Comparison of ENCODE assay signal across 16 cellular contexts in genomic region chr6:73734843-73735453, GRCh38. TPM values are rescaled to one million over a fixed set of nuclear protein-coding genes. Genes with fewer than 3 reads are reported as not detected.
DNase-seq lines count a peak whose midpoint lies in the region; ATAC-seq and TF ChIP-seq lines count a peak whose summit lies in the region.
"Had no signal": no experiment of that assay in that cellular context is flagged by ENCODE, and none has a peak within 500 bp of the region (broad histone marks: within the 10 kb centered on the region; RNA-seq: fewer than 3 reads in every experiment).

No MANE protein-coding gene starts in this region.

- peaks cover 16% of the 10 kb centered on the region for H3K36me3 ChIP-seq in osteoblast (ENCODE audit: insufficient read depth, low read length)

- H3K79me2 ChIP-seq in osteoblast (ENCODE audit: insufficient read depth, low read length) = peaks cover 6% of the 10 kb centered on the region

- no peak overlapping the region for H2AFZ ChIP-seq in osteoblast (ENCODE audit: low read length)
- H2AFZ ChIP-seq: GM23338 had no signal

- TF ChIP-seq CTCF in osteoblast (IDR thresholded peaks at IDR 0.05; ENCODE audit: extremely low read depth, low read depth, low read length) = no peak

- no peak overlapping the region for H3K4me3 ChIP-seq in osteoblast (ENCODE audit: insufficient read depth, low read length)
- H3K4me3 ChIP-seq: GM23338 had no signal

- H3K9me3 Mint-ChIP-seq in T-helper 2 cell treated with Interferon-gamma antibody and Interleukin-4, amounts not matched to agents 5 μg/mL and 100 μg/mL, for 36 hours = no peaks in the 10 kb centered on the region
- H3K9me3 Mint-ChIP-seq in T-cell = no peaks in the 10 kb centered on the region
- H3K9me3 Mint-ChIP-seq: CD14-positive monocyte; CD8-positive, alpha-beta memory T cell; GM23338 had no signal

- peaks cover 22% of the 10 kb centered on the region for H3K36me3 Mint-ChIP-seq in T-helper 2 cell treated with Interferon-gamma antibody and Interleukin-4, amounts not matched to agents 5 μg/mL and 100 μg/mL, for 36 hours (ENCODE audit: low read depth)
- H3K36me3 Mint-ChIP-seq in T-cell = no peaks in the 10 kb centered on the region
- H3K36me3 Mint-ChIP-seq: CD8-positive, alpha-beta memory T cell had no signal

- H3K4me3 Mint-ChIP-seq in T-helper 2 cell treated with Interferon-gamma antibody and Interleukin-4, amounts not matched to agents 5 μg/mL and 100 μg/mL, for 36 hours = no peak overlapping the region
- no peak overlapping the region for H3K4me3 Mint-ChIP-seq in T-cell
- H3K4me3 Mint-ChIP-seq: CD14-positive monocyte; CD8-positive, alpha-beta memory T cell; GM23338 had no signal

- H3K27me3 Mint-ChIP-seq in T-helper 2 cell treated with Interferon-gamma antibody and Interleukin-4, amounts not matched to agents 5 μg/mL and 100 μg/mL, for 36 hours (ENCODE audit: low read depth) = no peaks in the 10 kb centered on the region
- H3K27me3 Mint-ChIP-seq in T-cell = no peaks in the 10 kb centered on the region

- POLR2A ChIA-PET in T-cell (lab: Charles Lee) = no interaction called here

- no peaks in the 10 kb centered on the region for H3K9me3 ChIP-seq in osteoblast (ENCODE audit: low read depth, low read length)
- H3K9me3 ChIP-seq: Caco-2 had no signal

- H3K27me3 ChIP-seq in osteoblast (ENCODE audit: insufficient read depth, low read length) = no peaks in the 10 kb centered on the region

- CTCF ChIA-PET in T-cell (lab: Charles Lee) = no interaction called here

- peak overlapping the region; percentile 15 for H3K27ac Mint-ChIP-seq in T-helper 2 cell treated with Interferon-gamma antibody and Interleukin-4, amounts not matched to agents 5 μg/mL and 100 μg/mL, for 36 hours
- H3K27ac Mint-ChIP-seq in T-cell = no peak overlapping the region
- H3K27ac Mint-ChIP-seq: CD14-positive monocyte, GM23338 had no signal

- H3K27ac ChIP-seq in epithelial cell of prostate = peak overlapping the region; percentile 26
- peak overlapping the region; percentile 10 for H3K27ac ChIP-seq in osteoblast (ENCODE audit: low read depth, low read length)
- H3K27ac ChIP-seq: 22Rv1 had no signal

- no peak for ATAC-seq in HG03045 (IDR thresholded peaks at IDR 0.05; ENCODE audit: unreplicated experiment)
- no peak for ATAC-seq in T-cell (replicated peaks in 1 of 4)
- ATAC-seq: HepG2 had no signal

- no peaks in the 10 kb centered on the region for H4K20me1 ChIP-seq in osteoblast (ENCODE audit: insufficient read depth, low read length)

- H3K4me1 ChIP-seq in osteoblast (ENCODE audit: insufficient read depth, low read length) = peaks cover 9% of the 10 kb centered on the region
- H3K4me1 ChIP-seq: Caco-2 had no signal

- no peak overlapping the region for H3K4me2 ChIP-seq in osteoblast (ENCODE audit: insufficient read depth, low read length)
- H3K4me2 ChIP-seq: GM23338 had no signal

- peaks cover 13% of the 10 kb centered on the region for H3K4me1 Mint-ChIP-seq in T-helper 2 cell treated with Interferon-gamma antibody and Interleukin-4, amounts not matched to agents 5 μg/mL and 100 μg/mL, for 36 hours (ENCODE audit: low read depth)
- no peaks in the 10 kb centered on the region for H3K4me1 Mint-ChIP-seq in T-cell
- H3K4me1 Mint-ChIP-seq: CD14-positive monocyte; CD8-positive, alpha-beta memory T cell had no signal

- no peak for DNase-seq in T-helper 2 cell treated with Interferon-gamma antibody and Interleukin-4, amounts not matched to agents 5 μg/mL and 100 μg/mL, for 36 hours (ENCODE audit: low spot score)
- DNase-seq in T-helper 2 cell = no peak
- peak; percentile 5 for DNase-seq in NCI-H69 (lab: John Stamatoyannopoulos, UW)
- no peak for DNase-seq in epithelial cell of prostate (ENCODE audit: low read depth, low spot score)
- no peak for DNase-seq in osteoblast (ENCODE audit: insufficient read length, low spot score, missing footprints)
- no peak for DNase-seq in occipital lobe (lab: John Stamatoyannopoulos, UW)
- no peak for DNase-seq in T-cell
- DNase-seq: Caco-2; CD8-positive, alpha-beta memory T cell; DND-41; GF-D8 had no signal

RNA-seq across cellular contexts. Expression of gene CD109, which starts 38.9 kb away (rescaled TPM):
- 85.5 and 93.4 TPM in 2 replicates for total RNA-seq in osteoblast
- 1.6 TPM for total RNA-seq in occipital lobe
- total RNA-seq in T-cell = 1 to 10 TPM in 1 of 5 donors, under 1 TPM in 4; 0.59 to 1.0 (median 0.68) TPM

Comparison
In these comparisons a context has a peak if more than half of its experiments do, and no peak if none do; other contexts are left out.
1. RNA of gene CD109, which starts 38.9 kb away (total RNA-seq): 85.5 to 93.4 TPM in osteoblast; 1.6 TPM in occipital lobe (single experiment) and 0.59 to 1.0 TPM in T-cell; every median in the first group is over 10 times any median in the second.